Comparison of ENCODE assay signal across 20 cellular contexts in genomic region chr10:132916956-132917666, GRCh38. TPM values are rescaled to one million over a fixed set of nuclear protein-coding genes. Genes with fewer than 3 reads are reported as not detected.
"Had no signal": no experiment of that assay in that cellular context is flagged by ENCODE, and none has a peak within 500 bp of the region (broad histone marks: within the 10 kb centered on the region; RNA-seq: fewer than 3 reads in every experiment).

No MANE protein-coding gene starts in this region.

- H3K4me3 ChIP-seq: body of pancreas, cardiac muscle cell, heart left ventricle, vagina had no signal

- H3K27me3 ChIP-seq: body of pancreas, cardiac muscle cell, vagina had no signal

- H3K79me2 ChIP-seq: parathyroid adenoma had no signal

- H3K36me3 ChIP-seq: cardiac muscle cell, heart left ventricle, vagina had no signal

- H3K27ac ChIP-seq: body of pancreas, cardiac muscle cell, heart left ventricle, parathyroid adenoma, vagina had no signal

- H3K36me3 Mint-ChIP-seq: activated naive CD4-positive, alpha-beta T cell treated with anti-CD3 and anti-CD28 coated beads, Interleukin-2, amount 50 U/mL, for 24 hours; mesothelial cell of epicardium; stimulated activated memory B cell treated with anti-CD40 and anti-IgM and Interleukin-4, amounts not matched to agents 10 μg/mL and 1 μg/mL and 100 μg/mL, for 72 hours had no signal

- H3K9me3 ChIP-seq: body of pancreas, heart left ventricle, vagina had no signal

- H3K4me1 Mint-ChIP-seq: activated naive CD4-positive, alpha-beta T cell treated with anti-CD3 and anti-CD28 coated beads, Interleukin-2, amount 50 U/mL, for 24 hours had no signal

- H3K9me3 Mint-ChIP-seq: activated B cell treated with CpG ODN at 0.5 μM for 24 hours; activated naive CD4-positive, alpha-beta T cell treated with anti-CD3 and anti-CD28 coated beads, Interleukin-2, amount 50 U/mL, for 24 hours; mesothelial cell of epicardium; nephron; T-helper 1 cell treated with Interleukin-12 subunit alpha and Interleukin-12 subunit beta and Interleukin-4 antibody, amounts not matched to agents 30 μg/mL and 1 μg/mL, for 36 hours had no signal

- ATAC-seq: body of pancreas; heart left ventricle; stimulated activated memory B cell treated with anti-CD40 and anti-IgM and Interleukin-4, amounts not matched to agents 10 μg/mL and 1 μg/mL and 100 μg/mL, for 72 hours had no signal

- H3K9ac ChIP-seq: parathyroid adenoma had no signal

- H3K4me1 ChIP-seq: body of pancreas, heart left ventricle, parathyroid adenoma, vagina had no signal

- H3K27me3 Mint-ChIP-seq: activated naive CD4-positive, alpha-beta T cell treated with anti-CD3 and anti-CD28 coated beads, Interleukin-2, amount 50 U/mL, for 24 hours had no signal

- FAIRE-seq: small intestine had no signal

- H3K27ac Mint-ChIP-seq: activated B cell treated with CpG ODN at 0.5 μM for 24 hours; activated naive CD4-positive, alpha-beta T cell treated with anti-CD3 and anti-CD28 coated beads, Interleukin-2, amount 50 U/mL, for 24 hours; mesothelial cell of epicardium; nephron; stimulated activated memory B cell treated with anti-CD40 and anti-IgM and Interleukin-4, amounts not matched to agents 10 μg/mL and 1 μg/mL and 100 μg/mL, for 72 hours; T-helper 1 cell treated with Interleukin-12 subunit alpha and Interleukin-12 subunit beta and Interleukin-4 antibody, amounts not matched to agents 30 μg/mL and 1 μg/mL, for 36 hours had no signal

- H3K4me3 Mint-ChIP-seq: activated B cell treated with CpG ODN at 0.5 μM for 24 hours; activated naive CD4-positive, alpha-beta T cell treated with anti-CD3 and anti-CD28 coated beads, Interleukin-2, amount 50 U/mL, for 24 hours; mesothelial cell of epicardium; nephron; stimulated activated memory B cell treated with anti-CD40 and anti-IgM and Interleukin-4, amounts not matched to agents 10 μg/mL and 1 μg/mL and 100 μg/mL, for 72 hours; T-helper 1 cell treated with Interleukin-12 subunit alpha and Interleukin-12 subunit beta and Interleukin-4 antibody, amounts not matched to agents 30 μg/mL and 1 μg/mL, for 36 hours had no signal

- DNase-seq: activated B cell treated with CpG ODN at 0.5 μM for 24 hours; activated CD4-positive, alpha-beta T cell treated with anti-CD3 and anti-CD28 coated beads for 4 hours; activated CD4-positive, alpha-beta T cell treated with anti-CD3 and anti-CD28 coated beads, Interleukin-2, amount 50 U/mL, for 48 hours; activated gamma-delta T cell; anterior cingulate cortex; islet precursor cell; small intestine; stimulated activated CD4-positive, alpha-beta T cell treated with anti-CD3 and anti-CD28 coated beads, Interleukin-15, amount 100 ng/mL, for 24 hours; T1000; trophoblast cell had no signal

- H2AFZ ChIP-seq: parathyroid adenoma had no signal

RNA-seq across cellular contexts. Expression of gene CFAP46, which starts 25.3 kb away (rescaled TPM):
- total RNA-seq: vagina had no signal
